25 cellular contexts compared by ENCODE assay signal in genomic region chr3:79604681-79605080, GRCh38.
DNase-seq lines count a peak whose midpoint lies in the region; ATAC-seq and TF ChIP-seq lines count a peak whose summit lies in the region.
"Had no signal": no experiment of that assay in that cellular context is flagged by ENCODE, and none has a peak within 500 bp of the region (broad histone marks: within the 10 kb centered on the region; RNA-seq: fewer than 3 reads in every experiment).

No MANE protein-coding gene starts in this region.

- H3K9me3 ChIP-seq in adipocyte (ENCODE audit: control insufficient read depth, low read length) = no peaks in the 10 kb centered on the region
- no peaks in the 10 kb centered on the region for H3K9me3 ChIP-seq in trophoblast cell (ENCODE audit: insufficient read depth, low read depth, low read length)
- no peaks in the 10 kb centered on the region for H3K9me3 ChIP-seq in gastroesophageal sphincter
- H3K9me3 ChIP-seq: suprapubic skin had no signal

- H3K9ac ChIP-seq in adipocyte (ENCODE audit: low read length) (no peak overlapping the region), trophoblast cell (ENCODE audit: low read length) (no peak overlapping the region)

- DNase-seq in AG08395 (ENCODE audit: low spot score) (peak; percentile 2), adipocyte (ENCODE audit: low read depth) (peak; percentile 53), choroid plexus epithelial cell (ENCODE audit: low read depth) (peak; percentile 81), trophoblast cell (peak; percentile 1 to 77)
- no peak for DNase-seq in effector CD4-positive, alpha-beta T cell
- DNase-seq: activated CD4-positive, alpha-beta T cell treated with anti-CD3 and anti-CD28 coated beads for 4 hours; activated CD8-positive, alpha-beta T cell treated with anti-CD3 and anti-CD28 coated beads, Interleukin-2, amount 10 ng/mL, durations not matched to agents 7 days and 5 days; CD8-positive, alpha-beta T cell; H9; immature natural killer cell; mammary epithelial cell; NCI-H1694; NCI-H446; NCI-H774; SHP77 treated with DMSO at 0.1 percent for 48 hours; small intestine; stimulated activated naive B cell treated with anti-CD40 and anti-IgM and Interleukin-4, amounts not matched to agents 10 μg/mL and 1 μg/mL and 100 μg/mL, for 72 hours; T-helper 9 cell had no signal

- H2AK5ac ChIP-seq in trophoblast cell (ENCODE audit: low read length) = no peak overlapping the region

- no peak overlapping the region for H3K4me3 ChIP-seq in adipocyte (ENCODE audit: low read length)
- no peak overlapping the region for H3K4me3 ChIP-seq in choroid plexus epithelial cell (ENCODE audit: low read depth, low read length)
- H3K4me3 ChIP-seq in trophoblast cell (ENCODE audit: low read depth, low read length) = no peak overlapping the region
- no peak overlapping the region for H3K4me3 ChIP-seq in gastroesophageal sphincter
- H3K4me3 ChIP-seq: suprapubic skin had no signal

- H3K4ac ChIP-seq in trophoblast cell (ENCODE audit: low read depth, low read length) = no peak overlapping the region

- no peak overlapping the region for H2AFZ ChIP-seq in trophoblast cell (ENCODE audit: insufficient read depth, low read length, poor library complexity)

- no peak overlapping the region for H3K14ac ChIP-seq in trophoblast cell (ENCODE audit: low read length)

- no peaks in the 10 kb centered on the region for H3K79me2 ChIP-seq in trophoblast cell (ENCODE audit: control insufficient read depth, insufficient read depth, low read length, poor library complexity)

- TF ChIP-seq EP300 in gastroesophageal sphincter (IDR thresholded peaks at IDR 0.05) = no peak

- no peaks in the 10 kb centered on the region for H3K79me1 ChIP-seq in trophoblast cell (ENCODE audit: low read length)

- no peak overlapping the region for H3K18ac ChIP-seq in trophoblast cell (ENCODE audit: low read length)

- H3K4me2 ChIP-seq in trophoblast cell (ENCODE audit: low read length) = no peak overlapping the region

- H2BK12ac ChIP-seq in trophoblast cell (ENCODE audit: low read length) = no peak overlapping the region

- TF ChIP-seq POLR2A in gastroesophageal sphincter (IDR thresholded peaks at IDR 0.05) = no peak

- no CpG with 5 or more reads among the region's 2 CpGs for WGBS in trophoblast cell (ENCODE audit: extremely low coverage, insufficient coverage, insufficient read length)
- WGBS in gastroesophageal sphincter (ENCODE audit: low coverage in 1 of 2), 2 donors = 64 to 69% methylated on average over 2 of the region's 2 CpGs

- TF ChIP-seq CTCF in choroid plexus epithelial cell (conservative IDR thresholded peaks at IDR 0.05; ENCODE audit: low read depth, low read length) = no peak
- no peak for TF ChIP-seq CTCF in gastroesophageal sphincter (IDR thresholded peaks at IDR 0.05)

- no peak overlapping the region for H4K12ac ChIP-seq in trophoblast cell (ENCODE audit: low read depth, low read length)

- H2BK120ac ChIP-seq in trophoblast cell (ENCODE audit: insufficient read depth, low read length, poor library complexity) = no peak overlapping the region

- H2BK5ac ChIP-seq in trophoblast cell (ENCODE audit: low read depth, low read length, poor library complexity) = no peak overlapping the region

- no peaks in the 10 kb centered on the region for H3K4me1 ChIP-seq in adipocyte (ENCODE audit: control insufficient read depth, insufficient read depth, low read length)
- no peaks in the 10 kb centered on the region for H3K4me1 ChIP-seq in trophoblast cell (ENCODE audit: control insufficient read depth in 1 of 2, insufficient read depth in 2 of 2, low read length in 2 of 2)
- no peaks in the 10 kb centered on the region for H3K4me1 ChIP-seq in gastroesophageal sphincter
- H3K4me1 ChIP-seq: suprapubic skin had no signal

- ATAC-seq in gastroesophageal sphincter (no peak), HG02884 (IDR thresholded peaks at IDR 0.05; ENCODE audit: unreplicated experiment) (no peak), GM19395 (IDR thresholded peaks at IDR 0.05; ENCODE audit: unreplicated experiment) (no peak)
- ATAC-seq: activated CD8-positive, alpha-beta T cell treated with anti-CD3 and anti-CD28 coated beads, Interleukin-2, amount 10 ng/mL, durations not matched to agents 7 days and 5 days; CD8-positive, alpha-beta T cell; natural killer cell treated with Interleukin-12 subunit alpha and Interleukin-12 subunit beta and Interleukin-15 and Interleukin-18, amount 100 ng/mL, for 72 hours; Panc1; stimulated activated naive B cell treated with anti-CD40 and anti-IgM and Interleukin-4, amounts not matched to agents 10 μg/mL and 1 μg/mL and 100 μg/mL, for 72 hours had no signal

- H3K27ac ChIP-seq in trophoblast cell (ENCODE audit: low read depth, low read length) (no peak overlapping the region), gastroesophageal sphincter (no peak overlapping the region)
- H3K27ac ChIP-seq: suprapubic skin, VCaP had no signal

- H3K23ac ChIP-seq in trophoblast cell (ENCODE audit: low read length) = no peak overlapping the region

- H3K36me3 ChIP-seq in adipocyte (ENCODE audit: control insufficient read depth, insufficient read depth, low read length, severe bottlenecking) (no peaks in the 10 kb centered on the region), trophoblast cell (ENCODE audit: control insufficient read depth in 1 of 2, insufficient read depth in 2 of 2, low read length in 2 of 2) (no peaks in the 10 kb centered on the region), gastroesophageal sphincter (no peaks in the 10 kb centered on the region)
- H3K36me3 ChIP-seq: suprapubic skin had no signal

- H4K91ac ChIP-seq in trophoblast cell (ENCODE audit: low read depth, low read length) = no peak overlapping the region

- H3K27me3 ChIP-seq in adipocyte (replicated peaks; ENCODE audit: control insufficient read depth, insufficient read depth, low read length) (no peaks in the 10 kb centered on the region), trophoblast cell (ENCODE audit: insufficient read depth, low read length) (no peaks in the 10 kb centered on the region), gastroesophageal sphincter (no peaks in the 10 kb centered on the region)
- H3K27me3 ChIP-seq: suprapubic skin had no signal

- no peak overlapping the region for H4K8ac ChIP-seq in trophoblast cell (ENCODE audit: low read depth, low read length)
